In genomic region chr3:160956785-160957184, GRCh38 we compare ENCODE assay signal across 8 cellular contexts.
DNase-seq lines count a peak whose midpoint lies in the region; ATAC-seq, FAIRE-seq and TF ChIP-seq lines count a peak whose summit lies in the region.

No MANE protein-coding gene starts in this region.

- H3K36me3 ChIP-seq in K562 (ENCODE audit: control insufficient read depth, insufficient read depth, low read length) (no peaks in the 10 kb centered on the region), smooth muscle cell (ENCODE audit: low read depth) (no peaks in the 10 kb centered on the region)
- H3K36me3 ChIP-seq in CD8-positive, alpha-beta T cell (ENCODE audit: insufficient read depth, low read length): no peaks in the 10 kb centered on the region

- no peak for TF ChIP-seq EP300 in K562 (IDR thresholded peaks at IDR 0.05; ENCODE audit: low read length)

- H3K36me3 Mint-ChIP-seq in CD8-positive, alpha-beta T cell: no peaks in the 10 kb centered on the region
- no peaks in the 10 kb centered on the region for H3K36me3 Mint-ChIP-seq in activated T-cell treated with anti-CD3 and anti-CD28 coated beads, Interleukin-2, amount 50 U/mL, for 24 hours (ENCODE audit: low read depth)

- CTCF ChIA-PET in K562 (lab: Yijun Ruan, JAX; ENCODE audit: low intra/inter-chr PET ratio): no interaction called here
- CTCF ChIA-PET in CD8-positive, alpha-beta T cell (lab: Charles Lee): interaction anchor here (0.6 to 1.4 kb wide), 5 partner anchors 14 to 470 kb away, joined by 3 to 4 read pairs (median 3); no protein-coding TSS in a partner anchor

- DNase-seq in AML-193 (lab: John Stamatoyannopoulos, UW): peak; percentile 66 to 79
- peak in 1 of 4 experiments; percentile 4 for DNase-seq in K562 (ENCODE audit: extremely low read depth in 1 of 4, low spot score in 3 of 4)
- DNase-seq in smooth muscle cell (lab: John Stamatoyannopoulos, UW; ENCODE audit: unreplicated experiment): no peak
- DNase-seq in CD8-positive, alpha-beta T cell: no peak
- no peak for DNase-seq in activated T-cell treated with anti-CD3 and anti-CD28 coated beads, Interleukin-2, amount 50 U/mL, for 24 hours
- DNase-seq in NCI-H345 treated with DMSO at 0.1 percent for 48 hours (lab: John Stamatoyannopoulos, UW; ENCODE audit: unreplicated experiment): no peak

- H3K4me1 ChIP-seq in K562 (replicated peaks in 1 of 2; ENCODE audit: control insufficient read depth in 2 of 2, insufficient read depth in 2 of 2, low read length in 2 of 2) (no peaks in the 10 kb centered on the region), smooth muscle cell (ENCODE audit: low read depth) (no peaks in the 10 kb centered on the region)
- no peaks in the 10 kb centered on the region for H3K4me1 ChIP-seq in CD8-positive, alpha-beta T cell (ENCODE audit: insufficient read depth, low read length)

- H3K79me2 ChIP-seq in K562 (ENCODE audit: control insufficient read depth, insufficient read depth, low read length) (no peaks in the 10 kb centered on the region), smooth muscle cell (ENCODE audit: low read depth) (no peaks in the 10 kb centered on the region)

- H3K27ac ChIP-seq in K562 (ENCODE audit: extremely low read depth, low read depth, low read length): no peak overlapping the region
- H3K27ac ChIP-seq in smooth muscle cell (ENCODE audit: low read depth): no peak overlapping the region
- H3K27ac ChIP-seq in CD8-positive, alpha-beta T cell (ENCODE audit: low read depth, low read length): no peak overlapping the region

- H3K4me2 ChIP-seq in K562 (ENCODE audit: insufficient read depth, low read length): no peak overlapping the region
- H3K4me2 ChIP-seq in smooth muscle cell: no peak overlapping the region

- TF ChIP-seq CTCF in K562 (IDR thresholded peaks at IDR 0.05 in 2 of 3, conservative IDR thresholded peaks at IDR 0.05 in 1 of 3; ENCODE audit: insufficient read depth in 2 of 3, low read depth in 1 of 3, low read length in 3 of 3) (peak in 1 of 3 experiments; percentile 45; a peak in 2 of 6 replicates), smooth muscle cell (IDR thresholded peaks at IDR 0.05; ENCODE audit: borderline replicate concordance, insufficient read depth, poor library complexity, severe bottlenecking) (peak; percentile 25)
- TF ChIP-seq CTCF in CD8-positive, alpha-beta T cell (IDR thresholded peaks at IDR 0.05): no peak

- no peaks in the 10 kb centered on the region for H3F3A ChIP-seq in smooth muscle cell (ENCODE audit: low read depth)

- POLR2A ChIA-PET in K562 (lab: Yijun Ruan, JAX): no interaction called here
- POLR2A ChIA-PET in CD8-positive, alpha-beta T cell (lab: Charles Lee): no interaction called here

- in situ Hi-C loops in K562 (cut with MboI): no loop called here

- H3K9me1 ChIP-seq in K562 (ENCODE audit: control insufficient read depth, insufficient read depth, low read length): no peaks in the 10 kb centered on the region

- H3K9ac ChIP-seq in K562 (ENCODE audit: insufficient read depth in 1 of 2, low read depth in 2 of 2, low read length in 2 of 2) (no peak overlapping the region), smooth muscle cell (ENCODE audit: low read depth) (no peak overlapping the region)

- no peak overlapping the region for H3K4me3 ChIP-seq in K562
- H3K4me3 ChIP-seq in smooth muscle cell: no peak overlapping the region
- H3K4me3 ChIP-seq in CD8-positive, alpha-beta T cell (ENCODE audit: low read depth, low read length): no peak overlapping the region

- TF ChIP-seq POLR2A in K562 (conservative IDR thresholded peaks at IDR 0.05): no peak

- no TSS peak for BruUV-seq in K562 (replicated peaks; lab: Mats Ljungman, UMichigan)

- FAIRE-seq in K562 (lab: Jason Lieb, UNC): peak; percentile 26

- H3K27me3 ChIP-seq in K562 (ENCODE audit: control insufficient read depth in 2 of 2, insufficient read depth in 2 of 2, low read length in 2 of 2): no peaks in the 10 kb centered on the region
- H3K27me3 ChIP-seq in smooth muscle cell (ENCODE audit: low read depth): no peaks in the 10 kb centered on the region
- no peaks in the 10 kb centered on the region for H3K27me3 ChIP-seq in CD8-positive, alpha-beta T cell (ENCODE audit: insufficient read depth, low read length)

- no peaks in the 10 kb centered on the region for H4K20me1 ChIP-seq in K562 (replicated peaks; ENCODE audit: control insufficient read depth, insufficient read depth, low read length)
- no peaks in the 10 kb centered on the region for H4K20me1 ChIP-seq in smooth muscle cell (ENCODE audit: low read depth)

- intact Hi-C loops in K562 (cut with micrococcal nuclease): no loop called here
- intact Hi-C loops in CD8-positive, alpha-beta T cell (cut with DNase I, micrococcal nuclease): no loop called here

- peaks cover 12% of the 10 kb centered on the region for H3K27me3 Mint-ChIP-seq in CD8-positive, alpha-beta T cell (ENCODE audit: low read depth)
- peaks cover 4% of the 10 kb centered on the region for H3K27me3 Mint-ChIP-seq in activated T-cell treated with anti-CD3 and anti-CD28 coated beads, Interleukin-2, amount 50 U/mL, for 24 hours

- H3K4me1 Mint-ChIP-seq in CD8-positive, alpha-beta T cell (ENCODE audit: low read depth): no peaks in the 10 kb centered on the region
- no peaks in the 10 kb centered on the region for H3K4me1 Mint-ChIP-seq in activated T-cell treated with anti-CD3 and anti-CD28 coated beads, Interleukin-2, amount 50 U/mL, for 24 hours (ENCODE audit: low read depth)

- ATAC-seq in GM19023 (IDR thresholded peaks at IDR 0.05; ENCODE audit: unreplicated experiment): peak; percentile 58
- ATAC-seq in HG03469 (IDR thresholded peaks at IDR 0.05; ENCODE audit: unreplicated experiment): peak; percentile 80
- ATAC-seq in K562: peak; percentile 67
- ATAC-seq in CD8-positive, alpha-beta T cell: no peak

- no peak overlapping the region for H3K4me3 Mint-ChIP-seq in CD8-positive, alpha-beta T cell
- no peak overlapping the region for H3K4me3 Mint-ChIP-seq in activated T-cell treated with anti-CD3 and anti-CD28 coated beads, Interleukin-2, amount 50 U/mL, for 24 hours

- TF ChIP-seq RAD21 in K562 (CRISPR knock-in tag; conservative IDR thresholded peaks at IDR 0.05 in 1 of 2, IDR thresholded peaks at IDR 0.05 in 1 of 2): peak; percentile 33 to 60

- H3K9me3 Mint-ChIP-seq in CD8-positive, alpha-beta T cell: no peaks in the 10 kb centered on the region
- no peaks in the 10 kb centered on the region for H3K9me3 Mint-ChIP-seq in activated T-cell treated with anti-CD3 and anti-CD28 coated beads, Interleukin-2, amount 50 U/mL, for 24 hours

- H3K9me3 ChIP-seq in K562 (replicated peaks; ENCODE audit: control insufficient read depth, insufficient read depth, low read depth, low read length): no peaks in the 10 kb centered on the region
- H3K9me3 ChIP-seq in smooth muscle cell (replicated peaks; ENCODE audit: low read depth): no peaks in the 10 kb centered on the region
- no peaks in the 10 kb centered on the region for H3K9me3 ChIP-seq in CD8-positive, alpha-beta T cell (ENCODE audit: low read length)

- no peak overlapping the region for H3K27ac Mint-ChIP-seq in CD8-positive, alpha-beta T cell
- no peak overlapping the region for H3K27ac Mint-ChIP-seq in activated T-cell treated with anti-CD3 and anti-CD28 coated beads, Interleukin-2, amount 50 U/mL, for 24 hours

- H2AFZ ChIP-seq in K562 (ENCODE audit: low read depth, low read length) (no peak overlapping the region), smooth muscle cell (ENCODE audit: low read depth) (no peak overlapping the region)

TF ChIP-seq in K562, 482 proteins besides CTCF, POLR2A, EP300 and RAD21:
- TF ChIP-seq ZNF277 (CRISPR knock-in tag; IDR thresholded peaks at IDR 0.05; ENCODE audit: borderline replicate concordance): 0 out of 2 replicates have a peak, but pooled peaks have one; percentile 24
- no peak for TF ChIP-seq ARID3B (CRISPR knock-in tag; IDR thresholded peaks at IDR 0.05; ENCODE audit: borderline replicate concordance)
- TF ChIP-seq DEAF1 (CRISPR knock-in tag; IDR thresholded peaks at IDR 0.05): peak; percentile 40; the same call in 1 of the 2 replicates
TF ChIP-seq in K562: peak in this region for 2.

Comparison
In these comparisons a context has a peak if more than half of its experiments do, and no peak if none do; other contexts are left out.
1. DNase-seq: peak in AML-193 (2 of 2); none in smooth muscle cell (single experiment), CD8-positive, alpha-beta T cell (0 of 7), activated T-cell treated with anti-CD3 and anti-CD28 coated beads, Interleukin-2, amount 50 U/mL, for 24 hours (single experiment) and NCI-H345 treated with DMSO at 0.1 percent for 48 hours (single experiment).